In genomic region chr6:123316733-123317323, GRCh38 we compare ENCODE assay signal across 9 cellular contexts.
DNase-seq lines count a peak whose midpoint lies in the region; ATAC-seq and TF ChIP-seq lines count a peak whose summit lies in the region.
"Had no signal": no experiment of that assay in that cellular context is flagged by ENCODE, and none has a peak within 500 bp of the region (broad histone marks: within the 10 kb centered on the region; RNA-seq: fewer than 3 reads in every experiment).

No MANE protein-coding gene starts in this region.

- H3K27me3 ChIP-seq in GM23338 (ENCODE audit: insufficient read depth) = no peaks in the 10 kb centered on the region
- H3K27me3 ChIP-seq: neutrophil had no signal

- H2AFZ ChIP-seq in GM23338 = no peak overlapping the region

- no peak overlapping the region for H3K27ac Mint-ChIP-seq in GM23338
- H3K27ac Mint-ChIP-seq in glutamatergic neuron (ENCODE audit: unreplicated experiment) = no peak overlapping the region

- H3K9me3 Mint-ChIP-seq in GM23338 (peaks cover 5% of the 10 kb centered on the region; the same call in 2 of the 3 replicates), glutamatergic neuron (ENCODE audit: unreplicated experiment) (no peaks in the 10 kb centered on the region)

- H3K27me3 Mint-ChIP-seq in GM23338 (ENCODE audit: insufficient read depth, low read depth, poor library complexity) (no peaks in the 10 kb centered on the region), glutamatergic neuron (ENCODE audit: unreplicated experiment) (no peaks in the 10 kb centered on the region)

- H3K4me3 Mint-ChIP-seq in GM23338 (no peak overlapping the region), glutamatergic neuron (ENCODE audit: unreplicated experiment) (no peak overlapping the region)

- no peaks in the 10 kb centered on the region for H3K36me3 ChIP-seq in GM23338 (ENCODE audit: insufficient read depth)
- H3K36me3 ChIP-seq: neutrophil had no signal

- DNase-seq in AG08395 (ENCODE audit: low spot score) (peak; percentile 2), GM23338 (ENCODE audit: low spot score) (peak; percentile 56), RPMI8226 (peak; percentile 2), glutamatergic neuron (no peak), GM19238 (ENCODE audit: insufficient read length, low spot score) (no peak)

- H3K4me1 ChIP-seq in GM23338 (ENCODE audit: insufficient read depth) = no peaks in the 10 kb centered on the region

- no peaks in the 10 kb centered on the region for H3F3A ChIP-seq in GM23338 (replicated peaks; ENCODE audit: low read depth)

- no peak overlapping the region for H3K27ac ChIP-seq in GM23338 (ENCODE audit: low read depth)
- H3K27ac ChIP-seq: neutrophil had no signal

- no peaks in the 10 kb centered on the region for H3K9me2 ChIP-seq in GM23338 (ENCODE audit: insufficient read depth)

- H3K4me2 ChIP-seq in GM23338 = no peak overlapping the region

- H3K36me3 Mint-ChIP-seq in GM23338 (ENCODE audit: low read depth) (no peaks in the 10 kb centered on the region), glutamatergic neuron (ENCODE audit: unreplicated experiment) (peaks cover 4% of the 10 kb centered on the region)

- H3K79me2 ChIP-seq in GM23338 (replicated peaks; ENCODE audit: insufficient read depth) = no peaks in the 10 kb centered on the region

- no peak overlapping the region for H3K4me3 ChIP-seq in GM23338

- H3K4me1 Mint-ChIP-seq in GM23338 (no peaks in the 10 kb centered on the region), glutamatergic neuron (ENCODE audit: low read depth, unreplicated experiment) (no peaks in the 10 kb centered on the region)

- H4K20me1 ChIP-seq in GM23338 (replicated peaks; ENCODE audit: insufficient read depth) = no peaks in the 10 kb centered on the region

- peak in 1 of 2 experiments; percentile 56; a peak in 3 of 4 replicates for TF ChIP-seq CTCF in GM23338 (conservative IDR thresholded peaks at IDR 0.05; ENCODE audit: low read depth in 2 of 2)
- TF ChIP-seq CTCF in glutamatergic neuron (IDR thresholded peaks at IDR 0.05; ENCODE audit: partially characterized antibody, unreplicated experiment) = peak; percentile 82

- ATAC-seq in GM23338 = no peak
- no peak for ATAC-seq in HG03565 (IDR thresholded peaks at IDR 0.05; ENCODE audit: unreplicated experiment)
- ATAC-seq in GM21717 (IDR thresholded peaks at IDR 0.05; ENCODE audit: unreplicated experiment) = no peak
- no peak for ATAC-seq in HG02759 (IDR thresholded peaks at IDR 0.05; ENCODE audit: unreplicated experiment)

TF ChIP-seq in GM23338, 12 proteins besides CTCF, POLR2A, EP300 and RAD21 (continues in another document):
- TF ChIP-seq STAT1 (IDR thresholded peaks at IDR 0.05; ENCODE audit: unreplicated experiment) (no peak), CREB1 (CRISPR knock-in tag; IDR thresholded peaks at IDR 0.05; ENCODE audit: low read depth) (no peak), ZNF331 (CRISPR knock-in tag; IDR thresholded peaks at IDR 0.05; ENCODE audit: low read depth) (no peak), POLR2AphosphoS5 (IDR thresholded peaks at IDR 0.05; ENCODE audit: low read depth) (no peak), ZNF462 (CRISPR knock-in tag; IDR thresholded peaks at IDR 0.05) (no peak), EZH2phosphoT487 (IDR thresholded peaks at IDR 0.05; ENCODE audit: unreplicated experiment) (no peak), REST (IDR thresholded peaks at IDR 0.05; ENCODE audit: unreplicated experiment) (no peak), ZNF114 (CRISPR knock-in tag; IDR thresholded peaks at IDR 0.05) (no peak), JUNB (IDR thresholded peaks at IDR 0.05; ENCODE audit: unreplicated experiment) (no peak), EZH2 (IDR thresholded peaks at IDR 0.05; ENCODE audit: low read depth, unreplicated experiment) (no peak)
- TF ChIP-seq, protein P1, sequence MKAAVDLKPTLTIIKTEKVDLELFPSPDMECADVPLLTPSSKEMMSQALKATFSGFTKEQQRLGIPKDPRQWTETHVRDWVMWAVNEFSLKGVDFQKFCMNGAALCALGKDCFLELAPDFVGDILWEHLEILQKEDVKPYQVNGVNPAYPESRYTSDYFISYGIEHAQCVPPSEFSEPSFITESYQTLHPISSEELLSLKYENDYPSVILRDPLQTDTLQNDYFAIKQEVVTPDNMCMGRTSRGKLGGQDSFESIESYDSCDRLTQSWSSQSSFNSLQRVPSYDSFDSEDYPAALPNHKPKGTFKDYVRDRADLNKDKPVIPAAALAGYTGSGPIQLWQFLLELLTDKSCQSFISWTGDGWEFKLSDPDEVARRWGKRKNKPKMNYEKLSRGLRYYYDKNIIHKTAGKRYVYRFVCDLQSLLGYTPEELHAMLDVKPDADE (IDR thresholded peaks at IDR 0.05) = no peak

Comparison
In these comparisons a context has a peak if more than half of its experiments do, and no peak if none do; other contexts are left out.
1. DNase-seq: peak in AG08395 (single experiment), GM23338 (single experiment) and RPMI8226 (single experiment); none in glutamatergic neuron (single experiment) and GM19238 (single experiment).